ENCODE assay signal across 10 cellular contexts in genomic region chr19:14138576-14139265, GRCh38. TPM values are rescaled to one million over a fixed set of nuclear protein-coding genes. Genes with fewer than 3 reads are reported as not detected.
A peak's percentile ranks its signal among the peaks of the same experiment; 100 is the strongest.
DNase-seq lines count a peak whose midpoint lies in the region; ATAC-seq and TF ChIP-seq lines count a peak whose summit lies in the region.
"Had no signal": no experiment of that assay in that cellular context is flagged by ENCODE, and none has a peak within 500 bp of the region (broad histone marks: within the 10 kb centered on the region; RNA-seq: fewer than 3 reads in every experiment).

No MANE protein-coding gene starts in this region.

- no peak overlapping the region for H3K4me3 ChIP-seq in psoas muscle

- peak overlapping the region; percentile 71 to 80 for H3K27ac Mint-ChIP-seq in T-cell

- peak overlapping the region; percentile 98 for H3K27ac ChIP-seq in psoas muscle

- peaks cover 4% of the 10 kb centered on the region for H3K36me3 Mint-ChIP-seq in T-cell

- H3K4me1 Mint-ChIP-seq in T-cell, result peaks cover 34 to 45% (median 43%) of the 10 kb centered on the region in 3 donors

- peak overlapping the region; percentile 50 to 68 (median 64) for H3K4me3 Mint-ChIP-seq in T-cell

- H3K27me3 Mint-ChIP-seq in T-cell, result no peaks in the 10 kb centered on the region

- CTCF ChIA-PET in T-cell (lab: Charles Lee), result interaction anchor here in 1 of 2 donors (0.6 to 1.3 kb wide), 3 partner anchors 11 to 106 kb away, joined by 3 to 4 read pairs (median 3); no protein-coding TSS in a partner anchor

- WGBS in psoas muscle, 3 donors, result 59 to 76% (median 61%) methylated on average over 9 of the region's 9 CpGs

- ATAC-seq in T-cell (replicated peaks in 1 of 4) (no peak), psoas muscle (no peak), GM19455 (IDR thresholded peaks at IDR 0.05; ENCODE audit: unreplicated experiment) (no peak)

- no peaks in the 10 kb centered on the region for H3K27me3 ChIP-seq in psoas muscle (ENCODE audit: insufficient read depth in 3 of 3, low read length in 2 of 3)

- intact Hi-C loops in psoas muscle (cut with DNase I), result loop anchor here in 1 of 2 donors (5.0 kb wide), 1 partner anchor 261 kb away; the partner anchor contains the start of gene NANOS3

- POLR2A ChIA-PET in T-cell (lab: Charles Lee), result no interaction called here

- no peaks in the 10 kb centered on the region for H3K9me3 ChIP-seq in psoas muscle

- no peaks in the 10 kb centered on the region for H3K9me3 Mint-ChIP-seq in T-cell

- no peaks in the 10 kb centered on the region for H3K36me3 ChIP-seq in psoas muscle (ENCODE audit: insufficient read depth in 1 of 2, low read depth in 1 of 2)

- no peak for TF ChIP-seq CTCF in psoas muscle (IDR thresholded peaks at IDR 0.05)

- DNase-seq in EH (ENCODE audit: low read depth), result peak; percentile 73
- no peak for DNase-seq in T-cell
- DNase-seq in fibroblast of peridontal ligament (ENCODE audit: extremely low read depth), result peak; percentile 51
- no peak for DNase-seq in psoas muscle
- DNase-seq in NCI-H345 treated with DMSO at 0.1 percent for 48 hours (lab: John Stamatoyannopoulos, UW; ENCODE audit: unreplicated experiment), result no peak
- no peak for DNase-seq in SKM-1 (lab: John Stamatoyannopoulos, UW; ENCODE audit: unreplicated experiment)
- DNase-seq in NCI-H1694 treated with DMSO at 0.1 percent for 48 hours (lab: John Stamatoyannopoulos, UW), result no peak
- DNase-seq: NCI-H748 treated with DMSO at 0.1 percent for 48 hours had no signal

- peaks cover 25% of the 10 kb centered on the region for H3K4me1 ChIP-seq in psoas muscle

RNA-seq across cellular contexts. Expression of gene ASF1B, which starts 2.3 kb away (rescaled TPM):
- total RNA-seq in T-cell (1 to 10 TPM; 2.6 to 4.4 (median 3.3) TPM), psoas muscle (1 to 10 TPM in 1 of 4 donors, under 1 TPM in 2, not detected in 1; 0.63 to 6.0 (median 0.84) TPM)
- polyA plus RNA-seq in psoas muscle, result 1 to 10 TPM in 2 of 3 donors, under 1 TPM in 1; 0.20 to 1.2 (median 1.0) TPM

RNA-seq across cellular contexts. Expression of gene PRKACA, which starts 21.2 kb away (rescaled TPM):
- total RNA-seq in T-cell, result 10 to 100 TPM; 43.0 to 53.5 (median 48.9) TPM
- 100 to 1,000 TPM; 209 to 509 (median 312) TPM for total RNA-seq in psoas muscle
- polyA plus RNA-seq in psoas muscle, result 100 to 1,000 TPM in 2 of 3 donors, 10 to 100 TPM in 1; 99.3 to 208 (median 135) TPM

RNA-seq across cellular contexts. Expression of gene SAMD1, which starts 48.2 kb away (rescaled TPM):
- total RNA-seq in T-cell (10 to 100 TPM; 38.9 to 75.0 (median 59.2) TPM), psoas muscle (10 to 100 TPM; 27.3 to 54.4 (median 39.6) TPM)
- 10 to 100 TPM; 39.9 to 99.9 (median 60.4) TPM for polyA plus RNA-seq in psoas muscle

RNA-seq across cellular contexts. Expression of gene C19orf67, which starts 53.1 kb away (rescaled TPM):
- total RNA-seq in T-cell (under 1 TPM in 3 of 5 donors, not detected in 2; 0.53 to 0.98 (median 0.58) TPM), psoas muscle (not detected)
- polyA plus RNA-seq in psoas muscle, result not detected
- total RNA-seq: lung microvascular endothelial cell had no signal

Comparison
In these comparisons a context has a peak if more than half of its experiments do, and no peak if none do; other contexts are left out.
1. DNase-seq: peak in EH (single experiment) and fibroblast of peridontal ligament (single experiment); none in T-cell (0 of 34), psoas muscle (0 of 2), NCI-H345 treated with DMSO at 0.1 percent for 48 hours (single experiment), SKM-1 (single experiment) and NCI-H1694 treated with DMSO at 0.1 percent for 48 hours (single experiment).